In genomic region chrX:153935326-153935851, GRCh38 we compare ENCODE assay signal across 9 cellular contexts. TPM values are rescaled to one million over a fixed set of nuclear protein-coding genes. Genes with fewer than 3 reads are reported as not detected.
DNase-seq lines count a peak whose midpoint lies in the region; ATAC-seq and TF ChIP-seq lines count a peak whose summit lies in the region.
"Had no signal": no experiment of that assay in that cellular context is flagged by ENCODE, and none has a peak within 500 bp of the region (broad histone marks: within the 10 kb centered on the region; RNA-seq: fewer than 3 reads in every experiment).

No MANE protein-coding gene starts in this region.

- no peaks in the 10 kb centered on the region for H3K9me3 ChIP-seq in colonic mucosa
- H3K9me3 ChIP-seq: thyroid gland had no signal

- no peaks in the 10 kb centered on the region for H3K36me3 ChIP-seq in colonic mucosa

- peak overlapping the region; percentile 12 to 35 for H3K9ac ChIP-seq in colonic mucosa (ENCODE audit: low read depth in 2 of 2, low read length in 2 of 2)

- no peak overlapping the region for H3K27ac ChIP-seq in colonic mucosa
- H3K27ac ChIP-seq: thyroid gland had no signal

- TF ChIP-seq CTCF in colonic mucosa (IDR thresholded peaks at IDR 0.05) (no peak), osteocyte (IDR thresholded peaks at IDR 0.05) (no peak), GM13976 (IDR thresholded peaks at IDR 0.05; ENCODE audit: borderline replicate concordance, control extremely low read depth, extremely low read depth, insufficient read depth, missing control alignments) (no peak)

- peak overlapping the region; percentile 45 for H3K27ac Mint-ChIP-seq in T-helper 1 cell treated with Interleukin-12 subunit alpha and Interleukin-12 subunit beta and Interleukin-4 antibody, amounts not matched to agents 30 μg/mL and 1 μg/mL, for 36 hours
- H3K27ac Mint-ChIP-seq in IgD-negative memory B cell: peak overlapping the region; percentile 39 to 49 (median 46)
- H3K27ac Mint-ChIP-seq in osteocyte (ENCODE audit: unreplicated experiment): no peak overlapping the region

- H3K4me1 Mint-ChIP-seq in T-helper 1 cell treated with Interleukin-12 subunit alpha and Interleukin-12 subunit beta and Interleukin-4 antibody, amounts not matched to agents 30 μg/mL and 1 μg/mL, for 36 hours (ENCODE audit: low read depth): peaks cover 9% of the 10 kb centered on the region
- H3K4me1 Mint-ChIP-seq in IgD-negative memory B cell (peaks cover 8 to 20% (median 14%) of the 10 kb centered on the region in 3 donors), osteocyte (ENCODE audit: unreplicated experiment) (peaks cover 11% of the 10 kb centered on the region)

- in situ Hi-C loops in GM13976 (cut with MboI; ENCODE audit: low sequenced_read_pairs, unreplicated experiment): no loop called here

- peak overlapping the region; percentile 67 for H3K4me3 Mint-ChIP-seq in T-helper 1 cell treated with Interleukin-12 subunit alpha and Interleukin-12 subunit beta and Interleukin-4 antibody, amounts not matched to agents 30 μg/mL and 1 μg/mL, for 36 hours
- peak overlapping the region; percentile 74 to 86 (median 80) for H3K4me3 Mint-ChIP-seq in IgD-negative memory B cell
- H3K4me3 Mint-ChIP-seq in osteocyte (ENCODE audit: unreplicated experiment): peak overlapping the region; percentile 55

- DNase-seq in T-helper 1 cell (no peak), colonic mucosa (no peak), osteocyte (ENCODE audit: extremely low spot score, unreplicated experiment) (no peak), GM13976 (ENCODE audit: low spot score) (no peak), COLO668 (lab: John Stamatoyannopoulos, UW; ENCODE audit: unreplicated experiment) (no peak)

- H3K27me3 Mint-ChIP-seq in T-helper 1 cell treated with Interleukin-12 subunit alpha and Interleukin-12 subunit beta and Interleukin-4 antibody, amounts not matched to agents 30 μg/mL and 1 μg/mL, for 36 hours (ENCODE audit: low read depth): no peaks in the 10 kb centered on the region
- peaks cover 2% of the 10 kb centered on the region for H3K27me3 Mint-ChIP-seq in IgD-negative memory B cell
- H3K27me3 Mint-ChIP-seq in osteocyte (ENCODE audit: unreplicated experiment): no peaks in the 10 kb centered on the region

- intact Hi-C loops in colonic mucosa (cut with DNase I): no loop called here

- no peak for ATAC-seq in HG02973 (IDR thresholded peaks at IDR 0.05; ENCODE audit: unreplicated experiment)

- no peaks in the 10 kb centered on the region for H3K27me3 ChIP-seq in colonic mucosa
- H3K27me3 ChIP-seq: thyroid gland had no signal

- H3K9me3 Mint-ChIP-seq in T-helper 1 cell treated with Interleukin-12 subunit alpha and Interleukin-12 subunit beta and Interleukin-4 antibody, amounts not matched to agents 30 μg/mL and 1 μg/mL, for 36 hours: no peaks in the 10 kb centered on the region
- no peaks in the 10 kb centered on the region for H3K9me3 Mint-ChIP-seq in IgD-negative memory B cell
- no peaks in the 10 kb centered on the region for H3K9me3 Mint-ChIP-seq in osteocyte (ENCODE audit: unreplicated experiment)

- peak overlapping the region; percentile 77 for H3K4me3 ChIP-seq in colonic mucosa

- peaks cover 11% of the 10 kb centered on the region for H3K36me3 Mint-ChIP-seq in T-helper 1 cell treated with Interleukin-12 subunit alpha and Interleukin-12 subunit beta and Interleukin-4 antibody, amounts not matched to agents 30 μg/mL and 1 μg/mL, for 36 hours (ENCODE audit: low read depth)
- peaks cover 3% of the 10 kb centered on the region for H3K36me3 Mint-ChIP-seq in IgD-negative memory B cell
- H3K36me3 Mint-ChIP-seq in osteocyte (ENCODE audit: unreplicated experiment): peaks cover 5% of the 10 kb centered on the region

- no peaks in the 10 kb centered on the region for H3K4me1 ChIP-seq in colonic mucosa

RNA-seq across cellular contexts. Expression of gene NAA10, which starts 0.6 kb away (rescaled TPM):
- polyA plus RNA-seq in IgD-negative memory B cell: 91.4 TPM
- 100 to 1,000 TPM in 1 of 2 donors, 10 to 100 TPM in 1; 55.9 to 115 TPM for total RNA-seq in colonic mucosa
- 94.1 and 96.6 TPM in 2 replicates for total RNA-seq in osteocyte

RNA-seq across cellular contexts. Expression of gene RENBP, which starts 9.1 kb away (rescaled TPM):
- 1.2 TPM for polyA plus RNA-seq in IgD-negative memory B cell
- total RNA-seq in colonic mucosa (1 to 10 TPM; 3.3 to 5.0 TPM), osteocyte (18.7 and 18.9 TPM in 2 replicates)

RNA-seq across cellular contexts. Expression of gene ARHGAP4, which starts 9.3 kb away (rescaled TPM):
- polyA plus RNA-seq in IgD-negative memory B cell: 123 TPM
- total RNA-seq in colonic mucosa (10 to 100 TPM; 19.9 to 30.0 TPM), osteocyte (4.9 and 5.3 TPM in 2 replicates)

RNA-seq across cellular contexts. Expression of gene AVPR2, which starts 30.9 kb away (rescaled TPM):
- polyA plus RNA-seq in IgD-negative memory B cell: not detected
- total RNA-seq in colonic mucosa (under 1 TPM in 1 of 2 donors, not detected in 1; 0.24 TPM), osteocyte (not detected in 2 replicates)

RNA-seq across cellular contexts. Expression of gene HCFC1, which starts 36.2 kb away (rescaled TPM):
- polyA plus RNA-seq in IgD-negative memory B cell: 12.2 TPM
- total RNA-seq in colonic mucosa: 10 to 100 TPM; 36.6 to 80.5 TPM
- 73.7 and 74.8 TPM in 2 replicates for total RNA-seq in osteocyte
